Comparison of ENCODE assay signal across 31 cellular contexts in genomic region chr3:175656451-175656850, GRCh38.
"Had no signal": no experiment of that assay in that cellular context is flagged by ENCODE, and none has a peak within 500 bp of the region (broad histone marks: within the 10 kb centered on the region; RNA-seq: fewer than 3 reads in every experiment).

No MANE protein-coding gene starts in this region.

- H3K27me3 Mint-ChIP-seq: activated B cell treated with CpG ODN at 0.5 μM for 24 hours; activated CD8-positive, alpha-beta T cell treated with anti-CD3 and anti-CD28 coated beads for 36 hours; activated naive CD4-positive, alpha-beta T cell treated with anti-CD3 and anti-CD28 coated beads, Interleukin-2, amount 10 ng/mL, durations not matched to agents 7 days and 5 days; activated naive CD8-positive, alpha-beta T cell treated with anti-CD3 and anti-CD28 coated beads, Interleukin-2, amount 10 ng/mL, durations not matched to agents 7 days and 5 days; brain; T-helper 17 cell had no signal

- H3K4me3 ChIP-seq: ascending aorta, breast epithelium, cardiac muscle cell, colonic mucosa had no signal

- H3K9me3 Mint-ChIP-seq: activated B cell treated with CpG ODN at 0.5 μM for 24 hours; activated naive CD8-positive, alpha-beta T cell treated with anti-CD3 and anti-CD28 coated beads, Interleukin-2, amount 10 ng/mL, durations not matched to agents 7 days and 5 days had no signal

- H3K27me3 ChIP-seq: ascending aorta, breast epithelium, cardiac muscle cell, colonic mucosa had no signal

- ATAC-seq: activated CD4-positive, CD25-positive, alpha-beta regulatory T cell treated with anti-CD3 and anti-CD28 coated beads, Interleukin-2, amount 50 U/mL, for 24 hours; activated CD8-positive, alpha-beta T cell treated with anti-CD3 and anti-CD28 coated beads for 36 hours; activated naive CD4-positive, alpha-beta T cell treated with anti-CD3 and anti-CD28 coated beads, Interleukin-2, amount 50 U/mL, for 72 hours; esophagus mucosa; T-helper 17 cell had no signal

- FAIRE-seq: endometrium, endothelial cell of umbilical vein had no signal

- H3K36me3 Mint-ChIP-seq: activated naive CD4-positive, alpha-beta T cell treated with anti-CD3 and anti-CD28 coated beads, Interleukin-2, amount 10 ng/mL, durations not matched to agents 7 days and 5 days; activated naive CD4-positive, alpha-beta T cell treated with anti-CD3 and anti-CD28 coated beads, Interleukin-2, amount 50 U/mL, for 72 hours; activated naive CD8-positive, alpha-beta T cell treated with anti-CD3 and anti-CD28 coated beads, Interleukin-2, amount 10 ng/mL, durations not matched to agents 7 days and 5 days; brain had no signal

- H3K36me3 ChIP-seq: ascending aorta, breast epithelium, cardiac muscle cell, colonic mucosa, WERI-Rb-1 had no signal

- DNase-seq: activated B cell treated with CpG ODN at 0.5 μM for 24 hours; activated CD4-positive, alpha-beta T cell treated with anti-CD3 and anti-CD28 coated beads for 48 hours; activated CD4-positive, alpha-beta T cell treated with anti-CD3 and anti-CD28 coated beads, Interleukin-2, amount 50 U/mL, for 1 hour; activated CD4-positive, alpha-beta T cell treated with anti-CD3 and anti-CD28 coated beads, Interleukin-2, amount 50 U/mL, for 48 hours; activated CD8-positive, alpha-beta memory T cell treated with anti-CD3 and anti-CD28 coated beads for 24 hours; activated CD8-positive, alpha-beta T cell treated with anti-CD3 and anti-CD28 coated beads for 36 hours; activated gamma-delta T cell; activated naive CD4-positive, alpha-beta T cell; activated naive CD4-positive, alpha-beta T cell treated with anti-CD3 and anti-CD28 coated beads, Interleukin-2, amount 10 ng/mL, durations not matched to agents 7 days and 5 days; activated naive CD8-positive, alpha-beta T cell treated with anti-CD3 and anti-CD28 coated beads, Interleukin-2, amount 10 ng/mL, durations not matched to agents 7 days and 5 days; activated T-cell treated with anti-CD3 and anti-CD28 coated beads, Interleukin-2, amount 50 U/mL, for 48 hours; central memory CD4-positive, alpha-beta T cell; cerebellar nuclear complex; colonic mucosa; effector CD8-positive, alpha-beta T cell; foreskin fibroblast; head of caudate nucleus; T-helper 1 cell; T-helper 17 cell; T1000; WERI-Rb-1 had no signal

- H3K27ac Mint-ChIP-seq: activated B cell treated with CpG ODN at 0.5 μM for 24 hours; activated CD8-positive, alpha-beta T cell treated with anti-CD3 and anti-CD28 coated beads for 36 hours; activated naive CD4-positive, alpha-beta T cell treated with anti-CD3 and anti-CD28 coated beads, Interleukin-2, amount 10 ng/mL, durations not matched to agents 7 days and 5 days; activated naive CD4-positive, alpha-beta T cell treated with anti-CD3 and anti-CD28 coated beads, Interleukin-2, amount 50 U/mL, for 72 hours; activated naive CD8-positive, alpha-beta T cell treated with anti-CD3 and anti-CD28 coated beads, Interleukin-2, amount 10 ng/mL, durations not matched to agents 7 days and 5 days; brain; T-helper 17 cell; T-helper 2 cell treated with Interferon-gamma antibody and Interleukin-4, amounts not matched to agents 5 μg/mL and 100 μg/mL, for 36 hours had no signal

- H3K4me1 ChIP-seq: ascending aorta, breast epithelium, colonic mucosa had no signal

- H3K27ac ChIP-seq: ascending aorta, breast epithelium, cardiac muscle cell, colonic mucosa, WERI-Rb-1 had no signal

- H3K4me1 Mint-ChIP-seq: activated B cell treated with CpG ODN at 0.5 μM for 24 hours; activated naive CD4-positive, alpha-beta T cell treated with anti-CD3 and anti-CD28 coated beads, Interleukin-2, amount 10 ng/mL, durations not matched to agents 7 days and 5 days; activated naive CD8-positive, alpha-beta T cell treated with anti-CD3 and anti-CD28 coated beads, Interleukin-2, amount 10 ng/mL, durations not matched to agents 7 days and 5 days; brain; T-helper 17 cell had no signal

- H3K9me3 ChIP-seq: ascending aorta, breast epithelium, colonic mucosa had no signal

- H3K4me3 Mint-ChIP-seq: activated B cell treated with CpG ODN at 0.5 μM for 24 hours; activated CD8-positive, alpha-beta T cell treated with anti-CD3 and anti-CD28 coated beads for 36 hours; activated naive CD4-positive, alpha-beta T cell treated with anti-CD3 and anti-CD28 coated beads, Interleukin-2, amount 10 ng/mL, durations not matched to agents 7 days and 5 days; activated naive CD8-positive, alpha-beta T cell treated with anti-CD3 and anti-CD28 coated beads, Interleukin-2, amount 10 ng/mL, durations not matched to agents 7 days and 5 days; brain; T-helper 17 cell; T-helper 2 cell treated with Interferon-gamma antibody and Interleukin-4, amounts not matched to agents 5 μg/mL and 100 μg/mL, for 36 hours had no signal
